In the genomic region with DNA sequence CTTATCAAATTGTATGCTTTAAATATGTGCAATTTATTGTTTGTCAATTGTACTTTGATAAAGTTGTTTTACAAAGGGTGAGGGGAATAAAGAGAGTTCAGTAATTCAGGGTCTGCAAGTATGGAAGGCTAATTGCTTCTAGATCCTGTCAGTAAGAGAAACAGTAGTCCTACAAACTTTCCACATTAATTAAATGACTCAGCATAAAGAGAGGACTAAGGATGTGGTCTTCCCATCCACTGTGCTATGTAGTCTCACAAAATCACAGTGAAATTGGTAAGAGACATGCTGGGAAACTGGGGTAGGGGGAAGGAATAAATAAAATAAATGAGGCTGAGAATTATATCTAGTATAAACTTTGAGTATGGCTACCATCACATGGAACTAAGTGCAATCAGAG, we compare ENCODE assay signal across 22 cellular contexts.
"Had no signal": no experiment of that assay in that cellular context is flagged by ENCODE, and none has a peak within 500 bp of the region (broad histone marks: within the 10 kb centered on the region; RNA-seq: fewer than 3 reads in every experiment).

No MANE protein-coding gene starts in this region.

- H3K27me3 ChIP-seq: colonic mucosa, esophagus muscularis mucosa, foreskin keratinocyte, gastroesophageal sphincter, heart left ventricle, left lung had no signal

- H3K27ac ChIP-seq: colonic mucosa, esophagus muscularis mucosa, foreskin keratinocyte, gastroesophageal sphincter, heart left ventricle, left lung, lower lobe of right lung had no signal

- H3K9me3 ChIP-seq: colonic mucosa, esophagus muscularis mucosa, mucosa of descending colon had no signal

- H3K4me3 ChIP-seq: colonic mucosa, esophagus muscularis mucosa, gastroesophageal sphincter, heart left ventricle, left lung, lower lobe of right lung, mucosa of descending colon had no signal

- H3K4me3 Mint-ChIP-seq: dendritic cell treated with granulocyte-macrophage colony-stimulating factor and Interleukin-4, amounts not matched to agents 40 ng/mL and 50 ng/mL, for 4 days; effector memory CD8-positive, alpha-beta T cell; mesothelial cell of epicardium; naive B cell had no signal

- H3K27me3 Mint-ChIP-seq: dendritic cell treated with granulocyte-macrophage colony-stimulating factor and Interleukin-4, amounts not matched to agents 40 ng/mL and 50 ng/mL, for 4 days; effector memory CD8-positive, alpha-beta T cell; naive B cell had no signal

- FAIRE-seq: endothelial cell of umbilical vein, frontal cortex, islet of Langerhans, keratinocyte had no signal

- ATAC-seq: effector memory CD8-positive, alpha-beta T cell; foreskin keratinocyte; gastroesophageal sphincter; heart left ventricle; left cardiac atrium; left lung; left ventricle myocardium superior; lower lobe of right lung; mucosa of descending colon had no signal

- H3K36me3 ChIP-seq: colonic mucosa, esophagus muscularis mucosa, gastroesophageal sphincter, heart left ventricle, left lung, lower lobe of right lung had no signal

- H3K4me1 Mint-ChIP-seq: naive B cell had no signal

- DNase-seq: colonic mucosa; cortex of kidney; effector CD8-positive, alpha-beta T cell; effector memory CD8-positive, alpha-beta T cell; foreskin keratinocyte; heart left ventricle; hippocampal formation; left cardiac atrium; left lung; left ventricle myocardium superior; lower lobe of right lung; mesenchymal stem cell; mucosa of descending colon; naive B cell had no signal

- H3K36me3 Mint-ChIP-seq: naive B cell had no signal

- H3K4me1 ChIP-seq: colonic mucosa, esophagus muscularis mucosa, gastroesophageal sphincter, heart left ventricle, left lung, lower lobe of right lung had no signal

- H3K27ac Mint-ChIP-seq: dendritic cell treated with granulocyte-macrophage colony-stimulating factor and Interleukin-4, amounts not matched to agents 40 ng/mL and 50 ng/mL, for 4 days; effector memory CD8-positive, alpha-beta T cell; mesothelial cell of epicardium; naive B cell had no signal
